ENCODE assay signal across 8 cellular contexts in the genomic region with DNA sequence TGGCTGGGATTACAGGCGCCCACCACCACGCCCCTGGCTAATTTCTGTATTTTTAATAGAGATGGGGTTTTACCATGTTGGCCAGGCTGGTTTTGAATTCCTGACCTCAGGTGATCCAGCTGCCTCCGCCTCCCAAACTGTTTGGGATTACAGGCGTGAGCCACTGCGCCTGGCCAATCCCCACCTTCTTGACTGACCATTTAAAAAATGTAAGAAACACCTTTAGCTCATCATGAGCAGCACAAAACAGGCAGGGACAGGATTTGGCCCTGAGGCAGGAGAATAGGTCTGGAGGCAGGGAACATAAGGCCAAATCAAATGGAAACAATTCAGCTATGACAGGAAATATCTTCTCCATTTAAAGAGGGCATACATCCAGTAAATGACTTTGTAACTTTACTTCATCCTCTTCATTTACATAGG. TPM values are rescaled to one million over a fixed set of nuclear protein-coding genes. Genes with fewer than 3 reads are reported as not detected.
A peak's percentile ranks its signal among the peaks of the same experiment; 100 is the strongest.
DNase-seq lines count a peak whose midpoint lies in the region; ATAC-seq, FAIRE-seq and TF ChIP-seq lines count a peak whose summit lies in the region.

No MANE protein-coding gene starts in this region.

- H3K79me2 ChIP-seq in OCI-LY7 (ENCODE audit: insufficient read depth, low read depth, low read length): peaks cover 8% of the 10 kb centered on the region; the same call in 1 of the 2 replicates

- no peak for ATAC-seq in pancreas

- 88 to 96% methylated on average over 3 to 5 of the region's 5 CpGs for WGBS in endodermal cell (ENCODE audit: insufficient coverage in 1 of 2, insufficient read length in 1 of 2), 2 experiments
- WGBS in pancreas, 2 donors: 63 to 64% methylated on average over 5 of the region's 5 CpGs

- no peaks in the 10 kb centered on the region for H3K27me3 ChIP-seq in CD4-positive, alpha-beta memory T cell (ENCODE audit: insufficient read depth, low read length)
- H3K27me3 ChIP-seq in endodermal cell (ENCODE audit: control insufficient read depth, insufficient read depth, low read length, poor library complexity, severe bottlenecking): no peaks in the 10 kb centered on the region
- no peaks in the 10 kb centered on the region for H3K27me3 ChIP-seq in pancreas

- intact Hi-C loops in CD4-positive, alpha-beta memory T cell (cut with micrococcal nuclease): loop anchor here (1.0 to 2.0 kb wide), 5 partner anchors 19 to 137 kb away; a partner anchor contains a TSS
- intact Hi-C loops in OCI-LY7 (cut with micrococcal nuclease; ENCODE audit: unreplicated experiment): loop anchor here (2.0 kb wide), 1 partner anchor 23 kb away; no protein-coding TSS in a partner anchor
- intact Hi-C loops in pancreas (cut with DNase I): no loop called here

- no peaks in the 10 kb centered on the region for H3K27me3 Mint-ChIP-seq in CD4-positive, alpha-beta memory T cell
- H3K27me3 Mint-ChIP-seq in endodermal cell (ENCODE audit: insufficient read depth): no peaks in the 10 kb centered on the region

- peaks cover 11 to 26% (median 20%) of the 10 kb centered on the region in 4 donors for H3K4me1 Mint-ChIP-seq in CD4-positive, alpha-beta memory T cell
- peaks cover 10% of the 10 kb centered on the region for H3K4me1 Mint-ChIP-seq in endodermal cell

- no peaks in the 10 kb centered on the region for H3K36me3 ChIP-seq in CD4-positive, alpha-beta memory T cell (ENCODE audit: insufficient read depth, low read length)
- peaks cover 10% of the 10 kb centered on the region; the same call in 1 of the 2 replicates for H3K36me3 ChIP-seq in OCI-LY7 (ENCODE audit: insufficient read depth, low read length)
- H3K36me3 ChIP-seq in endodermal cell (ENCODE audit: control insufficient read depth, insufficient read depth, low read length): peaks cover 8% of the 10 kb centered on the region
- H3K36me3 ChIP-seq in pancreas: no peaks in the 10 kb centered on the region

- H3K9me2 ChIP-seq in OCI-LY7 (ENCODE audit: insufficient read depth, low read length): no peaks in the 10 kb centered on the region

- peak overlapping the region; percentile 73 for H3K27ac ChIP-seq in CD4-positive, alpha-beta memory T cell (ENCODE audit: low read depth, low read length)
- H3K27ac ChIP-seq in OCI-LY7 (ENCODE audit: low read depth, low read length, poor library complexity, severe bottlenecking): peak overlapping the region; percentile 92
- no peak overlapping the region for H3K27ac ChIP-seq in endodermal cell (ENCODE audit: low read depth, low read length)
- peak overlapping the region; percentile 89 to 98 (median 91) for H3K27ac ChIP-seq in pancreas

- H3K9me3 ChIP-seq in CD4-positive, alpha-beta memory T cell (ENCODE audit: control insufficient read depth in 1 of 2, low read length in 2 of 2): no peaks in the 10 kb centered on the region
- no peaks in the 10 kb centered on the region for H3K9me3 ChIP-seq in OCI-LY7 (ENCODE audit: low read length)
- H3K9me3 ChIP-seq in endodermal cell (ENCODE audit: control insufficient read depth, low read length): no peaks in the 10 kb centered on the region
- no peaks in the 10 kb centered on the region for H3K9me3 ChIP-seq in pancreas

- 0 out of 2 replicates have a peak, but pooled peaks cover 12% of the 10 kb centered on the region for H4K20me1 ChIP-seq in OCI-LY7 (ENCODE audit: insufficient read depth, low read length)

- peak overlapping the region; percentile 89 to 98 (median 96) for H3K27ac Mint-ChIP-seq in CD4-positive, alpha-beta memory T cell
- peak overlapping the region; percentile 92 for H3K27ac Mint-ChIP-seq in endodermal cell

- H3K4me1 ChIP-seq in CD4-positive, alpha-beta memory T cell (ENCODE audit: insufficient read depth, low read length): peaks cover 22% of the 10 kb centered on the region
- H3K4me1 ChIP-seq in OCI-LY7 (ENCODE audit: insufficient read depth, low read length, poor library complexity, severe bottlenecking) (peaks cover 35% of the 10 kb centered on the region), endodermal cell (ENCODE audit: control insufficient read depth, insufficient read depth, low read length) (no peaks in the 10 kb centered on the region), pancreas (peaks cover 0 to 11% (median 9%) of the 10 kb centered on the region in 3 donors)

- no peak; the same call in 1 of the 2 replicates for TF ChIP-seq CTCF in OCI-LY7 (conservative IDR thresholded peaks at IDR 0.05; ENCODE audit: low read length)
- TF ChIP-seq CTCF in endodermal cell (conservative IDR thresholded peaks at IDR 0.05): no peak
- TF ChIP-seq CTCF in pancreas (IDR thresholded peaks at IDR 0.05): peak in 1 of 4 donors; percentile 20

- peaks cover 0 to 7% (median 0%) of the 10 kb centered on the region in 8 donors for H3K9me3 Mint-ChIP-seq in CD4-positive, alpha-beta memory T cell
- no peaks in the 10 kb centered on the region for H3K9me3 Mint-ChIP-seq in endodermal cell

- FAIRE-seq in pancreas (lab: Jason Lieb, UNC): no peak
- FAIRE-seq in urothelium cell line (lab: Jason Lieb, UNC): no peak

- DNase-seq in CD4-positive, alpha-beta memory T cell: no peak
- DNase-seq in OCI-LY7 (ENCODE audit: low spot score): no peak
- no peak for DNase-seq in endodermal cell
- DNase-seq in pancreas: no peak
- DNase-seq in urothelium cell line (ENCODE audit: low spot score): no peak
- no peak for DNase-seq in HT-29 (ENCODE audit: low spot score)
- no peak for DNase-seq in activated gamma-delta T cell treated with Interleukin-2 at 50 U/mL for 16 hours
- DNase-seq in stimulated activated naive CD4-positive, alpha-beta T cell (lab: John Stamatoyannopoulos, UW): no peak

- H2AFZ ChIP-seq in OCI-LY7 (ENCODE audit: low read length): peak overlapping the region; percentile 57; the same call in 1 of the 2 replicates

- H3K9ac ChIP-seq in endodermal cell (ENCODE audit: extremely low read depth, low read length, poor library complexity, severe bottlenecking): no peak overlapping the region

- CTCF ChIA-PET in CD4-positive, alpha-beta memory T cell (lab: Charles Lee; ENCODE audit: partially characterized antibody): interaction anchor here (0.7 to 7.0 kb wide), 25 partner anchors 8 to 254 kb away, joined by 3 to 79 read pairs (median 4); a partner anchor contains a TSS
- CTCF ChIA-PET in OCI-LY7 (lab: Charles Lee; ENCODE audit: unreplicated experiment): interaction anchor here (0.7 to 1.3 kb wide), 2 partner anchors 30 to 234 kb away, joined by 3 read pairs; no protein-coding TSS in a partner anchor

- BruUV-seq in OCI-LY7 (replicated peaks; lab: Mats Ljungman, UMichigan): no TSS peak

- no peak overlapping the region for H3K4me3 ChIP-seq in CD4-positive, alpha-beta memory T cell (ENCODE audit: low read length in 2 of 2)
- H3K4me3 ChIP-seq in OCI-LY7 (ENCODE audit: low read depth, low read length, poor library complexity, severe bottlenecking) (peak overlapping the region; percentile 69), endodermal cell (ENCODE audit: low read length) (no peak overlapping the region), pancreas (peak overlapping the region in 2 of 4 donors; percentile 39 to 47)

- POLR2A ChIA-PET in CD4-positive, alpha-beta memory T cell (lab: Charles Lee; ENCODE audit: partially characterized antibody): interaction anchor here (0.7 to 5.3 kb wide), 20 partner anchors 12 to 379 kb away, joined by 3 to 78 read pairs (median 6); a partner anchor contains a TSS
- POLR2A ChIA-PET in OCI-LY7 (lab: Charles Lee): interaction anchor here (0.6 to 1.9 kb wide), 6 partner anchors 10 to 717 kb away, joined by 3 to 8 read pairs (median 4); no protein-coding TSS in a partner anchor

- peak overlapping the region; percentile 87 to 96 (median 92) for H3K4me3 Mint-ChIP-seq in CD4-positive, alpha-beta memory T cell
- peak overlapping the region; percentile 82 for H3K4me3 Mint-ChIP-seq in endodermal cell

- peaks cover 0 to 9% of the 10 kb centered on the region in 2 donors for H3K36me3 Mint-ChIP-seq in CD4-positive, alpha-beta memory T cell
- peaks cover 8% of the 10 kb centered on the region for H3K36me3 Mint-ChIP-seq in endodermal cell (ENCODE audit: low read depth)

- peak overlapping the region; percentile 92 for H3K4me2 ChIP-seq in OCI-LY7 (ENCODE audit: low read length)

RNA-seq across cellular contexts. Expression of a gene that starts 1.4 kb away (rescaled TPM):
- 1 to 10 TPM; 7.6 to 7.8 TPM for total RNA-seq in CD4-positive, alpha-beta memory T cell
- 10 to 100 TPM; 10.5 to 13.7 TPM for polyA plus RNA-seq in CD4-positive, alpha-beta memory T cell
- 21.9 and 23.7 TPM in 2 replicates for total RNA-seq in OCI-LY7 (2014; rRNA removed; shearing (Covaris generic))
- total RNA-seq in OCI-LY7 (2022) (18.1 and 22.6 TPM in 2 replicates), endodermal cell (10 to 100 TPM; 20.9 to 21.8 TPM), pancreas (1 to 10 TPM; 2.8 to 6.2 (median 4.0) TPM)
- 21.9 TPM for polyA plus RNA-seq in endodermal cell (2013, experiment 1 of 2)
- polyA plus RNA-seq in endodermal cell (2013, experiment 2 of 2): 18.8 TPM
- 10 to 100 TPM in 1 of 2 donors, 1 to 10 TPM in 1; 9.9 to 10.4 TPM for polyA plus RNA-seq in pancreas
- total RNA-seq in HT-29 (2014; rRNA removed; shearing (Covaris generic)): 42.3 and 54.3 TPM in 2 replicates

RNA-seq across cellular contexts. Expression of a gene that starts 12.2 kb away (rescaled TPM):
- 1 to 10 TPM; 4.7 to 4.8 TPM for total RNA-seq in CD4-positive, alpha-beta memory T cell
- polyA plus RNA-seq in CD4-positive, alpha-beta memory T cell: 1 to 10 TPM in 1 of 2 donors, under 1 TPM in 1; 0.59 to 1.0 TPM
- 2.9 and 4.9 TPM in 2 replicates for total RNA-seq in OCI-LY7 (2014; rRNA removed; shearing (Covaris generic))
- total RNA-seq in OCI-LY7 (2022) (6.9 and 8.6 TPM in 2 replicates), endodermal cell (1 to 10 TPM; 3.6 to 3.9 TPM), pancreas (1 to 10 TPM in 5 of 6 donors, under 1 TPM in 1; 0.79 to 2.6 (median 1.6) TPM)
- 13.9 TPM for polyA plus RNA-seq in endodermal cell (2013, experiment 1 of 2)
- 13.6 TPM for polyA plus RNA-seq in endodermal cell (2013, experiment 2 of 2)
- polyA plus RNA-seq in pancreas: 1 to 10 TPM; 2.3 to 4.4 TPM
- 1.2 and 2.7 TPM in 2 replicates for total RNA-seq in HT-29 (2014; rRNA removed; shearing (Covaris generic))

RNA-seq across cellular contexts. Expression of a gene that starts 18.0 kb away (rescaled TPM):
- total RNA-seq in CD4-positive, alpha-beta memory T cell: 10 to 100 TPM; 48.3 to 56.9 TPM
- 10 to 100 TPM in 1 of 2 donors, 1 to 10 TPM in 1; 6.3 to 16.7 TPM for polyA plus RNA-seq in CD4-positive, alpha-beta memory T cell
- 141 and 195 TPM in 2 replicates for total RNA-seq in OCI-LY7 (2014; rRNA removed; shearing (Covaris generic))
- 117 and 170 TPM in 2 replicates for total RNA-seq in OCI-LY7 (2022)
- total RNA-seq in endodermal cell: 10 to 100 TPM; 10.6 to 11.0 TPM
- 6.8 TPM for polyA plus RNA-seq in endodermal cell (2013, experiment 1 of 2)
- polyA plus RNA-seq in endodermal cell (2013, experiment 2 of 2): 3.1 TPM
- 100 to 1,000 TPM in 1 of 6 donors, 10 to 100 TPM in 5; 12.2 to 108 (median 23.2) TPM for total RNA-seq in pancreas
- polyA plus RNA-seq in pancreas: 10 to 100 TPM; 21.4 to 22.2 TPM
- 58.9 and 74.6 TPM in 2 replicates for total RNA-seq in HT-29 (2014; rRNA removed; shearing (Covaris generic))

RNA-seq across cellular contexts. Expression of a gene that starts 34.6 kb away (rescaled TPM):
- total RNA-seq in CD4-positive, alpha-beta memory T cell: under 1 TPM in 1 of 2 experiments, not detected in 1; 0.52 TPM
- not detected for polyA plus RNA-seq in CD4-positive, alpha-beta memory T cell
- total RNA-seq in OCI-LY7 (2014; rRNA removed; shearing (Covaris generic)): not detected in 2 replicates
- total RNA-seq in OCI-LY7 (2022) (0.77 and 1.4 TPM in 2 replicates), endodermal cell (1 to 10 TPM; 1.1 to 2.4 TPM), pancreas (under 1 TPM in 5 of 6 donors, not detected in 1; 0.12 to 0.59 (median 0.37) TPM)
- 0.93 TPM for polyA plus RNA-seq in endodermal cell (2013, experiment 1 of 2)
- 1.1 TPM for polyA plus RNA-seq in endodermal cell (2013, experiment 2 of 2)
- polyA plus RNA-seq in pancreas: 1 to 10 TPM in 1 of 2 donors, under 1 TPM in 1; 0.16 to 1.3 TPM
- 3.4 TPM in 1 of 2 replicates, not detected in the other for total RNA-seq in HT-29 (2014; rRNA removed; shearing (Covaris generic))

RNA-seq across cellular contexts. Expression of a gene that starts 38.7 kb away (rescaled TPM):
- 10 to 100 TPM; 18.1 to 23.0 TPM for total RNA-seq in CD4-positive, alpha-beta memory T cell
- polyA plus RNA-seq in CD4-positive, alpha-beta memory T cell: 1 to 10 TPM; 1.5 to 6.6 TPM
- total RNA-seq in OCI-LY7 (2014; rRNA removed; shearing (Covaris generic)): 1.6 and 3.2 TPM in 2 replicates
- total RNA-seq in OCI-LY7 (2022) (20.5 and 30.0 TPM in 2 replicates), endodermal cell (10 to 100 TPM; 52.9 to 58.8 TPM), pancreas (10 to 100 TPM; 11.6 to 21.2 (median 12.2) TPM)
- 57.1 TPM for polyA plus RNA-seq in endodermal cell (2013, experiment 1 of 2)
- 50.7 TPM for polyA plus RNA-seq in endodermal cell (2013, experiment 2 of 2)
- 1 to 10 TPM; 4.3 to 6.5 TPM for polyA plus RNA-seq in pancreas
- 26.4 and 37.7 TPM in 2 replicates for total RNA-seq in HT-29 (2014; rRNA removed; shearing (Covaris generic))

Comparison
In these comparisons a context has a peak if more than half of its experiments do, and no peak if none do; other contexts are left out.
1. intact Hi-C loops: an anchor here in CD4-positive, alpha-beta memory T cell (1.0 to 2.0 kb wide) and OCI-LY7 (2.0 kb wide); none called in pancreas.